Comparison of ENCODE assay signal across 13 cellular contexts in genomic region chr11:128530119-128531091, GRCh38. TPM values are rescaled to one million over a fixed set of nuclear protein-coding genes. Genes with fewer than 3 reads are reported as not detected.
DNase-seq lines count a peak whose midpoint lies in the region; ATAC-seq and TF ChIP-seq lines count a peak whose summit lies in the region.
"Had no signal": no experiment of that assay in that cellular context is flagged by ENCODE, and none has a peak within 500 bp of the region (broad histone marks: within the 10 kb centered on the region; RNA-seq: fewer than 3 reads in every experiment).

No MANE protein-coding gene starts in this region.

- peaks cover 11% of the 10 kb centered on the region for H3K4me1 Mint-ChIP-seq in progenitor cell of endocrine pancreas (ENCODE audit: low read depth)

- H3K27me3 Mint-ChIP-seq in progenitor cell of endocrine pancreas: peaks cover 71% of the 10 kb centered on the region
- H3K27me3 Mint-ChIP-seq: CD4-positive, CD25-positive, alpha-beta regulatory T cell; stimulated activated memory B cell treated with anti-CD40 and anti-IgM and Interleukin-4, amounts not matched to agents 10 μg/mL and 1 μg/mL and 100 μg/mL, for 72 hours had no signal

- in situ Hi-C loops in brain microvascular endothelial cell (cut with HindIII; ENCODE audit: low pct_ligation_motif_present, low sequenced_read_pairs): no loop called here

- no peaks in the 10 kb centered on the region for H3K79me2 ChIP-seq in ACC112 (ENCODE audit: control insufficient read depth, insufficient read depth, low read length, unreplicated experiment)

- intact Hi-C loops in left lung (cut with DNase I): no loop called here

- H3K27me3 ChIP-seq in ACC112 (ENCODE audit: insufficient read depth, low read length) (no peaks in the 10 kb centered on the region), brain microvascular endothelial cell (replicated peaks) (no peaks in the 10 kb centered on the region), left lung (no peaks in the 10 kb centered on the region)

- H3K4me1 ChIP-seq in ACC112 (ENCODE audit: control insufficient read depth, insufficient read depth, low read length, unreplicated experiment) (peaks cover 24% of the 10 kb centered on the region), HEK293 (ENCODE audit: control insufficient read depth, insufficient read depth, low read length) (peaks cover 3% of the 10 kb centered on the region; the same call in 1 of the 2 replicates), left lung (peaks cover 0 to 23% of the 10 kb centered on the region in 2 donors)

- H3K27ac ChIP-seq in ACC112 (ENCODE audit: low read depth, low read length): peak overlapping the region; percentile 68
- no peak overlapping the region for H3K27ac ChIP-seq in HEK293 (ENCODE audit: extremely low read depth, low read depth, low read length)
- no peak overlapping the region for H3K27ac ChIP-seq in brain microvascular endothelial cell
- peak overlapping the region in 1 of 2 donors; percentile 11 for H3K27ac ChIP-seq in left lung

- no peak overlapping the region for H3K4me3 Mint-ChIP-seq in progenitor cell of endocrine pancreas (ENCODE audit: low read depth)
- H3K4me3 Mint-ChIP-seq: dendritic cell treated with granulocyte-macrophage colony-stimulating factor and Interleukin-4, amounts not matched to agents 40 ng/mL and 50 ng/mL, for 4 days; stimulated activated memory B cell treated with anti-CD40 and anti-IgM and Interleukin-4, amounts not matched to agents 10 μg/mL and 1 μg/mL and 100 μg/mL, for 72 hours had no signal

- TF ChIP-seq CTCF in HEK293 (tag by site-specific recombination; IDR thresholded peaks at IDR 0.05): no peak
- no peak for TF ChIP-seq CTCF in brain microvascular endothelial cell (IDR thresholded peaks at IDR 0.05; ENCODE audit: low read depth, low read length, missing control alignments)
- TF ChIP-seq CTCF in left lung (IDR thresholded peaks at IDR 0.05): no peak
- no peak for TF ChIP-seq CTCF in progenitor cell of endocrine pancreas (IDR thresholded peaks at IDR 0.05; ENCODE audit: unreplicated experiment)

- ATAC-seq in left lung: peak; percentile 51
- ATAC-seq: stimulated activated memory B cell treated with anti-CD40 and anti-IgM and Interleukin-4, amounts not matched to agents 10 μg/mL and 1 μg/mL and 100 μg/mL, for 72 hours had no signal

- H3K36me3 Mint-ChIP-seq in progenitor cell of endocrine pancreas (ENCODE audit: insufficient read depth): no peaks in the 10 kb centered on the region
- H3K36me3 Mint-ChIP-seq: stimulated activated memory B cell treated with anti-CD40 and anti-IgM and Interleukin-4, amounts not matched to agents 10 μg/mL and 1 μg/mL and 100 μg/mL, for 72 hours had no signal

- H3K4me3 ChIP-seq in ACC112 (ENCODE audit: low read depth, low read length) (peak overlapping the region; percentile 11; the same call in 1 of the 2 replicates), HEK293 (ENCODE audit: low read depth, low read length) (no peak overlapping the region), brain microvascular endothelial cell (ENCODE audit: low read depth, low read length) (no peak overlapping the region), left lung (no peak overlapping the region)

- no peaks in the 10 kb centered on the region for H3K9me3 ChIP-seq in HEK293 (ENCODE audit: control insufficient read depth, insufficient read depth, low read depth, low read length)
- no peaks in the 10 kb centered on the region for H3K9me3 ChIP-seq in left lung

- H3K27ac Mint-ChIP-seq in progenitor cell of endocrine pancreas: no peak overlapping the region
- H3K27ac Mint-ChIP-seq: dendritic cell treated with granulocyte-macrophage colony-stimulating factor and Interleukin-4, amounts not matched to agents 40 ng/mL and 50 ng/mL, for 4 days; stimulated activated memory B cell treated with anti-CD40 and anti-IgM and Interleukin-4, amounts not matched to agents 10 μg/mL and 1 μg/mL and 100 μg/mL, for 72 hours had no signal

- H3K9me3 Mint-ChIP-seq in progenitor cell of endocrine pancreas (ENCODE audit: low read depth): no peaks in the 10 kb centered on the region
- H3K9me3 Mint-ChIP-seq: dendritic cell treated with granulocyte-macrophage colony-stimulating factor and Interleukin-4, amounts not matched to agents 40 ng/mL and 50 ng/mL, for 4 days; stimulated activated memory B cell treated with anti-CD40 and anti-IgM and Interleukin-4, amounts not matched to agents 10 μg/mL and 1 μg/mL and 100 μg/mL, for 72 hours had no signal

- H3K36me3 ChIP-seq in ACC112 (ENCODE audit: insufficient read depth, low read length) (no peaks in the 10 kb centered on the region), HEK293 (ENCODE audit: control insufficient read depth in 2 of 2, insufficient read depth in 1 of 2, low read length in 2 of 2) (no peaks in the 10 kb centered on the region), brain microvascular endothelial cell (replicated peaks) (no peaks in the 10 kb centered on the region), left lung (no peaks in the 10 kb centered on the region)

- H2AFZ ChIP-seq in ACC112 (ENCODE audit: low read length, unreplicated experiment): peak overlapping the region; percentile 83

- peak; percentile 89 for DNase-seq in brain microvascular endothelial cell
- DNase-seq in left lung: no peak
- no peak for DNase-seq in DMS53 (lab: John Stamatoyannopoulos, UW)
- no peak for DNase-seq in stimulated activated CD4-positive, alpha-beta T cell treated with anti-CD3 and anti-CD28 coated beads, Interleukin-4, amount 100 ng/mL, for 4 hours
- DNase-seq in NCI-H1048 (lab: John Stamatoyannopoulos, UW): no peak
- no peak for DNase-seq in progenitor cell of endocrine pancreas (ENCODE audit: low spot score, unreplicated experiment)
- DNase-seq: CD4-positive, CD25-positive, alpha-beta regulatory T cell; H7; NCI-H2171 had no signal

- CTCF ChIA-PET in HEK293 (lab: Yijun Ruan, JAX): interaction anchor here (0.9 to 1.6 kb wide), 2 partner anchors 9 to 211 kb away, joined by 3 to 4 read pairs; no protein-coding TSS in a partner anchor

- POLR2A ChIA-PET in HEK293 (lab: Yijun Ruan, JAX): interaction anchor here (1.1 kb wide), 1 partner anchor 11 kb away, joined by 3 read pairs; no protein-coding TSS in a partner anchor

TF ChIP-seq in HEK293, 187 proteins besides CTCF, POLR2A, EP300 and RAD21:
- TF ChIP-seq ZNF677 (tag by site-specific recombination; IDR thresholded peaks at IDR 0.05) (no peak), ZNF248 (tag by site-specific recombination; IDR thresholded peaks at IDR 0.05) (no peak), ZNF423 (tag by site-specific recombination; IDR thresholded peaks at IDR 0.05) (no peak), ZSCAN23 (tag by site-specific recombination; IDR thresholded peaks at IDR 0.05) (no peak), ZNF19 (tag by site-specific recombination; IDR thresholded peaks at IDR 0.05; ENCODE audit: low read depth) (no peak), ZFP3 (tag by site-specific recombination; IDR thresholded peaks at IDR 0.05; ENCODE audit: low read depth) (no peak), ZNF214 (tag by site-specific recombination; IDR thresholded peaks at IDR 0.05; ENCODE audit: borderline replicate concordance) (no peak), ZNF510 (tag by site-specific recombination; IDR thresholded peaks at IDR 0.05; ENCODE audit: insufficient replicate concordance) (no peak), ZBTB17 (tag by site-specific recombination; IDR thresholded peaks at IDR 0.05) (0 out of 2 replicates have a peak, but pooled peaks have one; percentile 35), BCL6B (tag by site-specific recombination; IDR thresholded peaks at IDR 0.05) (no peak), PRDM1 (tag by site-specific recombination; IDR thresholded peaks at IDR 0.05) (no peak), ZNF223 (tag by site-specific recombination; IDR thresholded peaks at IDR 0.05) (no peak), ZFP37 (tag by site-specific recombination; IDR thresholded peaks at IDR 0.05) (no peak), PRDM10 (tag by site-specific recombination; IDR thresholded peaks at IDR 0.05) (peak; percentile 73)

RNA-seq across cellular contexts. Expression of gene ETS1, which starts 57.0 kb away (rescaled TPM):
- total RNA-seq in left lung (100 to 1,000 TPM in 1 of 2 donors, 10 to 100 TPM in 1; 70.2 to 108 TPM), progenitor cell of endocrine pancreas (3.0 and 5.2 TPM in 2 replicates)

Comparison
In these comparisons a context has a peak if more than half of its experiments do, and no peak if none do; other contexts are left out.
1. RNA of gene ETS1, which starts 57.0 kb away (total RNA-seq): 70.2 to 108 TPM in left lung; 3.0 to 5.2 TPM in progenitor cell of endocrine pancreas; every median in the first group is over 10 times any median in the second.